14 cellular contexts compared by ENCODE assay signal in the genomic region with DNA sequence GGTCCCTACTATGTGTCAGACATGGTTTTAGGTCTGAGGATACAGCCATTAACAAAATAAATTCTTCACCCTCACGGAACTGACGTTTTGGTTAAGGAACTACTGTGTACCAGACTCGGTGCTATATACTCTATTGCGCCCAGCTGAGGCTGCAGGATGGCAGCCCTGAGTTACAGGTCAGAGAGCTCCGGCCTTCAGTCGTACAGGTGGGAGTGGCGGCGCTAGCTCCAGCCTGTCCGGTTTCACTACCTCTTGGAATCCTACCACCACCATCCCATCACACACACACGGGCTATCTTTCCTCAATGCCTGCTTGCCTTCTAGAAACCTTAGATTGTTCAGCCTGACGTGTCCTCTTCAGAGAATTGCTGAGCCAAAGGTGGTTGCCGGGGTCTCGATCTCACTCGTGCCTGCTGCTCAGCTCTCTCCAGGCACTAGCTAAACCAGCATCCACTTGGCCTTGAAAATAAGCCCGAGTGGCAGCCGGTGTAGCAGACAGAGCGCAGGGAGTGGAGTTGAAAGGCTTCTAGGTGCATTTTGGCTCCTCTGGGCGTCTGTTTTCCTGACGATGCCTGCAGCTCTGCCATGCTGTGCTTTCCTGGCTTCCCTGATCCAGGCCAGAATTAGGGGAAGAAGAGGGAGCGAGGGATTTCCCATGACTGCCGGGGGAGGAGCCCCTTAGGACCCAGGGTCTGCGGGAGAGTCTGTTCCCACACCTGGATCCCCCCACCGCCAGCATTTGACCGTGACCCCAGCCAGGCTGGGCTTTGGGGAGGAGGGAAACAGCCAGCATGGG. TPM values are rescaled to one million over a fixed set of nuclear protein-coding genes. Genes with fewer than 3 reads are reported as not detected.
DNase-seq lines count a peak whose midpoint lies in the region; ATAC-seq and TF ChIP-seq lines count a peak whose summit lies in the region.
"Had no signal": no experiment of that assay in that cellular context is flagged by ENCODE, and none has a peak within 500 bp of the region (broad histone marks: within the 10 kb centered on the region; RNA-seq: fewer than 3 reads in every experiment).

No MANE protein-coding gene starts in this region.

- peaks cover 0 to 6% (median 0%) of the 10 kb centered on the region in 5 experiments for H3K9me3 Mint-ChIP-seq in brain
- H3K9me3 Mint-ChIP-seq in mesothelial cell of epicardium: no peaks in the 10 kb centered on the region
- no peaks in the 10 kb centered on the region for H3K9me3 Mint-ChIP-seq in CD4-positive, alpha-beta T cell
- H3K9me3 Mint-ChIP-seq: activated CD4-positive, alpha-beta memory T cell treated with anti-CD3 and anti-CD28 coated beads for 36 hours; stimulated activated naive B cell treated with anti-CD40 and anti-IgM and Interleukin-4, amounts not matched to agents 10 μg/mL and 1 μg/mL and 100 μg/mL, for 72 hours had no signal

- H3K4me3 ChIP-seq in left ventricle myocardium inferior (peak overlapping the region; percentile 80), tibial artery (no peak overlapping the region)

- H3K27me3 ChIP-seq in left ventricle myocardium inferior (ENCODE audit: low read depth) (peaks cover 21% of the 10 kb centered on the region), tibial artery (peaks cover 0 to 71% of the 10 kb centered on the region in 2 donors)
- peaks cover 60% of the 10 kb centered on the region for H3K27me3 ChIP-seq in CD4-positive, alpha-beta T cell (ENCODE audit: control insufficient read depth, insufficient read depth, low read length)

- CTCF ChIA-PET in CD4-positive, alpha-beta T cell (lab: Charles Lee): no interaction called here

- H3K4me3 Mint-ChIP-seq in brain: peak overlapping the region; percentile 52 to 76 (median 71)
- peak overlapping the region; percentile 54 for H3K4me3 Mint-ChIP-seq in mesothelial cell of epicardium
- H3K4me3 Mint-ChIP-seq in CD4-positive, alpha-beta T cell: no peak overlapping the region
- H3K4me3 Mint-ChIP-seq: activated CD4-positive, alpha-beta memory T cell treated with anti-CD3 and anti-CD28 coated beads for 36 hours had no signal

- H3K4me1 ChIP-seq in left ventricle myocardium inferior (peaks cover 56% of the 10 kb centered on the region), tibial artery (peaks cover 0 to 15% (median 0%) of the 10 kb centered on the region in 4 donors)

- H3K27me3 Mint-ChIP-seq in brain (peaks cover 66% of the 10 kb centered on the region), mesothelial cell of epicardium (ENCODE audit: low read depth) (peaks cover 46% of the 10 kb centered on the region)
- peaks cover 79% of the 10 kb centered on the region for H3K27me3 Mint-ChIP-seq in CD4-positive, alpha-beta T cell

- TF ChIP-seq CTCF in left ventricle myocardium inferior (IDR thresholded peaks at IDR 0.05; ENCODE audit: borderline replicate concordance) (no peak), brain (conservative IDR thresholded peaks at IDR 0.05) (no peak), mesothelial cell of epicardium (IDR thresholded peaks at IDR 0.05; ENCODE audit: unreplicated experiment) (no peak), tibial artery (IDR thresholded peaks at IDR 0.05) (no peak)
- TF ChIP-seq CTCF in CD4-positive, alpha-beta T cell (IDR thresholded peaks at IDR 0.05): no peak

- H3K36me3 ChIP-seq in left ventricle myocardium inferior (peaks cover 5% of the 10 kb centered on the region), tibial artery (no peaks in the 10 kb centered on the region)

- intact Hi-C loops in left ventricle myocardium inferior (cut with micrococcal nuclease): loop anchor here (5.0 kb wide), 1 partner anchor 49 kb away; no protein-coding TSS in a partner anchor
- intact Hi-C loops in left cardiac atrium (cut with DNase I): no loop called here
- intact Hi-C loops in tibial artery (cut with DNase I; ENCODE audit: low total_unique reads): no loop called here
- intact Hi-C loops in CD4-positive, alpha-beta T cell (cut with DNase I, micrococcal nuclease): no loop called here

- H3K27ac ChIP-seq in left ventricle myocardium inferior (replicated peaks): peak overlapping the region; percentile 60
- H3K27ac ChIP-seq in tibial artery: no peak overlapping the region
- no peak overlapping the region for H3K27ac ChIP-seq in CD4-positive, alpha-beta T cell (ENCODE audit: low read depth, low read length)

- POLR2A ChIA-PET in CD4-positive, alpha-beta T cell (lab: Charles Lee): no interaction called here

- DNase-seq in left ventricle myocardium inferior (no peak), left cardiac atrium (no peak), mesothelial cell of epicardium (ENCODE audit: low spot score in 2 of 2, unreplicated experiment in 2 of 2) (no peak), tibial artery (no peak), NCI-H345 treated with DMSO at 0.1 percent for 48 hours (lab: John Stamatoyannopoulos, UW; ENCODE audit: unreplicated experiment) (no peak)
- DNase-seq in CD4-positive, alpha-beta T cell: no peak
- DNase-seq: activated CD4-positive, alpha-beta memory T cell treated with anti-CD3 and anti-CD28 coated beads for 36 hours; amniotic stem cell; PC-3; stimulated activated naive B cell treated with anti-CD40 and anti-IgM and Interleukin-4, amounts not matched to agents 10 μg/mL and 1 μg/mL and 100 μg/mL, for 72 hours had no signal

- no peak for ATAC-seq in left cardiac atrium
- ATAC-seq in CD4-positive, alpha-beta T cell (ENCODE audit: poor library complexity): no peak
- ATAC-seq in HG03196 (IDR thresholded peaks at IDR 0.05; ENCODE audit: unreplicated experiment): no peak
- ATAC-seq: stimulated activated naive B cell treated with anti-CD40 and anti-IgM and Interleukin-4, amounts not matched to agents 10 μg/mL and 1 μg/mL and 100 μg/mL, for 72 hours had no signal

- H3K4me1 Mint-ChIP-seq in brain (peaks cover 26% of the 10 kb centered on the region), mesothelial cell of epicardium (peaks cover 22% of the 10 kb centered on the region)
- peaks cover 15% of the 10 kb centered on the region for H3K4me1 Mint-ChIP-seq in CD4-positive, alpha-beta T cell (ENCODE audit: low read depth)

- no peaks in the 10 kb centered on the region for H3K36me3 Mint-ChIP-seq in brain
- H3K36me3 Mint-ChIP-seq in mesothelial cell of epicardium: no peaks in the 10 kb centered on the region
- no peaks in the 10 kb centered on the region for H3K36me3 Mint-ChIP-seq in CD4-positive, alpha-beta T cell (ENCODE audit: low read depth)
- H3K36me3 Mint-ChIP-seq: activated CD4-positive, alpha-beta memory T cell treated with anti-CD3 and anti-CD28 coated beads for 36 hours; stimulated activated naive B cell treated with anti-CD40 and anti-IgM and Interleukin-4, amounts not matched to agents 10 μg/mL and 1 μg/mL and 100 μg/mL, for 72 hours had no signal

- H3K27ac Mint-ChIP-seq in brain: peak overlapping the region in 1 of 5 experiments; percentile 31
- peak overlapping the region; percentile 77 for H3K27ac Mint-ChIP-seq in mesothelial cell of epicardium
- no peak overlapping the region for H3K27ac Mint-ChIP-seq in CD4-positive, alpha-beta T cell
- H3K27ac Mint-ChIP-seq: activated CD4-positive, alpha-beta memory T cell treated with anti-CD3 and anti-CD28 coated beads for 36 hours; stimulated activated naive B cell treated with anti-CD40 and anti-IgM and Interleukin-4, amounts not matched to agents 10 μg/mL and 1 μg/mL and 100 μg/mL, for 72 hours had no signal

- H3K9me3 ChIP-seq in left ventricle myocardium inferior (replicated peaks): no peaks in the 10 kb centered on the region
- H3K9me3 ChIP-seq in tibial artery: no peaks in the 10 kb centered on the region
- no peaks in the 10 kb centered on the region for H3K9me3 ChIP-seq in CD4-positive, alpha-beta T cell (ENCODE audit: control insufficient read depth, low read length)

RNA-seq across cellular contexts. Expression of a gene that starts 1.1 kb away (rescaled TPM):
- total RNA-seq in left ventricle myocardium inferior (11.1 TPM), left cardiac atrium (10 to 100 TPM in 1 of 2 donors, 1 to 10 TPM in 1; 7.3 to 10.3 TPM), mesothelial cell of epicardium (0.74 to 0.90 TPM (median 0.75 TPM) in 3 replicates)
- 0.49 TPM for polyA plus RNA-seq in brain (ENCODE audit: insufficient read depth, low read depth, low replicate concordance)
- total RNA-seq in CD4-positive, alpha-beta T cell: not detected
- total RNA-seq: activated CD4-positive, alpha-beta memory T cell treated with anti-CD3 and anti-CD28 coated beads for 36 hours; fibroblast of villous mesenchyme; mononuclear cell had no signal

RNA-seq across cellular contexts. Expression of a gene that starts 41.8 kb away (rescaled TPM):
- total RNA-seq in left ventricle myocardium inferior (55.3 TPM), left cardiac atrium (10 to 100 TPM; 34.1 to 38.9 TPM), mesothelial cell of epicardium (13.3 to 13.6 TPM (median 13.5 TPM) in 3 replicates)
- polyA plus RNA-seq in brain (ENCODE audit: insufficient read depth, low read depth, low replicate concordance): 7.4 TPM
- total RNA-seq in CD4-positive, alpha-beta T cell: 1 to 10 TPM; 1.2 to 1.4 TPM
